In genomic region chr2:105674859-105675541, GRCh38 we compare ENCODE assay signal across 18 cellular contexts.
DNase-seq lines count a peak whose midpoint lies in the region; ATAC-seq and TF ChIP-seq lines count a peak whose summit lies in the region.
"Had no signal": no experiment of that assay in that cellular context is flagged by ENCODE, and none has a peak within 500 bp of the region (broad histone marks: within the 10 kb centered on the region; RNA-seq: fewer than 3 reads in every experiment).

No MANE protein-coding gene starts in this region.

- no peaks in the 10 kb centered on the region for H3K4me1 ChIP-seq in CD8-positive, alpha-beta T cell (ENCODE audit: insufficient read depth, low read length)
- H3K4me1 ChIP-seq in PC-9 (replicated peaks; ENCODE audit: insufficient read depth) = no peaks in the 10 kb centered on the region
- H3K4me1 ChIP-seq: lower lobe of right lung, right lobe of liver had no signal

- no peaks in the 10 kb centered on the region for H3K27me3 Mint-ChIP-seq in CD8-positive, alpha-beta T cell (ENCODE audit: low read depth)
- no peaks in the 10 kb centered on the region for H3K27me3 Mint-ChIP-seq in activated CD4-positive, alpha-beta T cell treated with anti-CD3 and anti-CD28 coated beads, Interleukin-2, amount 10 ng/mL, durations not matched to agents 7 days and 5 days

- DNase-seq in CD8-positive, alpha-beta T cell = no peak
- no peak for DNase-seq in activated CD4-positive, alpha-beta T cell treated with anti-CD3 and anti-CD28 coated beads, Interleukin-2, amount 10 ng/mL, durations not matched to agents 7 days and 5 days
- DNase-seq in fibroblast of pulmonary artery (ENCODE audit: low read depth) = peak; percentile 25
- peak; percentile 9 to 23 for DNase-seq in stimulated activated CD4-positive, alpha-beta T cell treated with anti-CD3 and anti-CD28 coated beads, Interleukin-2, amount 100 ng/mL, for 48 hours
- no peak for DNase-seq in ureter (ENCODE audit: low spot score)
- DNase-seq in PC-9 = no peak
- DNase-seq in glomerular visceral epithelial cell (ENCODE audit: extremely low spot score) = no peak
- DNase-seq: foreskin fibroblast, Karpas-422, lower lobe of right lung, NCI-H1417, NCI-H446 treated with DMSO at 0.1 percent for 48 hours, right lobe of liver, trophoblast cell had no signal

- POLR2A ChIA-PET in CD8-positive, alpha-beta T cell (lab: Charles Lee) = no interaction called here
- POLR2A ChIA-PET in activated CD4-positive, alpha-beta T cell treated with anti-CD3 and anti-CD28 coated beads, Interleukin-2, amount 10 ng/mL, durations not matched to agents 7 days and 5 days (lab: Charles Lee) = no interaction called here
- POLR2A ChIA-PET in PC-9 (lab: Charles Lee; ENCODE audit: unreplicated experiment) = interaction anchor here (0.6 kb wide), 1 partner anchor 1076 kb away, joined by 3 read pairs; no protein-coding TSS in a partner anchor

- no peaks in the 10 kb centered on the region for H3K27me3 ChIP-seq in CD8-positive, alpha-beta T cell (ENCODE audit: insufficient read depth, low read length)
- peaks cover 84% of the 10 kb centered on the region for H3K27me3 ChIP-seq in PC-9 (ENCODE audit: insufficient read depth, low read depth)
- H3K27me3 ChIP-seq: right lobe of liver had no signal

- no peaks in the 10 kb centered on the region for H3K9me2 ChIP-seq in PC-9 (ENCODE audit: insufficient read depth)

- no TSS peak for BruUV-seq in PC-9 (replicated peaks; lab: Mats Ljungman, UMichigan)

- no peaks in the 10 kb centered on the region for H3K9me3 ChIP-seq in CD8-positive, alpha-beta T cell (ENCODE audit: low read length)
- H3K9me3 ChIP-seq in PC-9 (ENCODE audit: insufficient read depth, low read depth) = no peaks in the 10 kb centered on the region
- H3K9me3 ChIP-seq: lower lobe of right lung, right lobe of liver had no signal

- no peak overlapping the region for H3K4me2 ChIP-seq in PC-9

- H3K79me2 ChIP-seq in PC-9 (ENCODE audit: low read depth) = no peaks in the 10 kb centered on the region

- H3F3A ChIP-seq in PC-9 (ENCODE audit: insufficient read depth, low read depth) = no peaks in the 10 kb centered on the region

- CTCF ChIA-PET in CD8-positive, alpha-beta T cell (lab: Charles Lee) = no interaction called here
- CTCF ChIA-PET in activated CD4-positive, alpha-beta T cell treated with anti-CD3 and anti-CD28 coated beads, Interleukin-2, amount 10 ng/mL, durations not matched to agents 7 days and 5 days (lab: Charles Lee) = no interaction called here
- CTCF ChIA-PET in PC-9 (lab: Charles Lee) = no interaction called here

- no peak overlapping the region for H2AFZ ChIP-seq in PC-9

- H3K27ac ChIP-seq in CD8-positive, alpha-beta T cell (ENCODE audit: low read depth, low read length) = no peak overlapping the region
- H3K27ac ChIP-seq in PC-9 = no peak overlapping the region
- H3K27ac ChIP-seq: lower lobe of right lung, right lobe of liver, VCaP had no signal

- TF ChIP-seq CTCF in CD8-positive, alpha-beta T cell (IDR thresholded peaks at IDR 0.05) = no peak
- TF ChIP-seq CTCF in fibroblast of pulmonary artery (IDR thresholded peaks at IDR 0.05; ENCODE audit: low read length, missing control alignments) (no peak), PC-9 (conservative IDR thresholded peaks at IDR 0.05) (no peak)

- no peaks in the 10 kb centered on the region for H3K9me3 Mint-ChIP-seq in CD8-positive, alpha-beta T cell
- H3K9me3 Mint-ChIP-seq in activated CD4-positive, alpha-beta T cell treated with anti-CD3 and anti-CD28 coated beads, Interleukin-2, amount 10 ng/mL, durations not matched to agents 7 days and 5 days = peaks cover 1% of the 10 kb centered on the region

- peaks cover 3% of the 10 kb centered on the region for H3K4me1 Mint-ChIP-seq in CD8-positive, alpha-beta T cell (ENCODE audit: low read depth)
- peaks cover 9% of the 10 kb centered on the region for H3K4me1 Mint-ChIP-seq in activated CD4-positive, alpha-beta T cell treated with anti-CD3 and anti-CD28 coated beads, Interleukin-2, amount 10 ng/mL, durations not matched to agents 7 days and 5 days
- H3K4me1 Mint-ChIP-seq: CD14-positive monocyte had no signal

- H3K36me3 Mint-ChIP-seq in CD8-positive, alpha-beta T cell = no peaks in the 10 kb centered on the region
- H3K36me3 Mint-ChIP-seq in activated CD4-positive, alpha-beta T cell treated with anti-CD3 and anti-CD28 coated beads, Interleukin-2, amount 10 ng/mL, durations not matched to agents 7 days and 5 days (ENCODE audit: low read depth) = no peaks in the 10 kb centered on the region
- H3K36me3 Mint-ChIP-seq: CD14-positive monocyte had no signal

- no peak for ATAC-seq in CD8-positive, alpha-beta T cell
- ATAC-seq in HG03521 (IDR thresholded peaks at IDR 0.05; ENCODE audit: unreplicated experiment) = no peak
- ATAC-seq: lower lobe of right lung, SK-N-SH treated with all-trans-retinoic acid at 6 μM for 48 hours had no signal

- H3K4me3 ChIP-seq in CD8-positive, alpha-beta T cell (ENCODE audit: low read depth, low read length) = no peak overlapping the region
- H3K4me3 ChIP-seq in fibroblast of pulmonary artery (replicated peaks; ENCODE audit: low read depth, low read length) (no peak overlapping the region), PC-9 (no peak overlapping the region)
- H3K4me3 ChIP-seq: lower lobe of right lung, right lobe of liver had no signal

- no peaks in the 10 kb centered on the region for H3K36me3 ChIP-seq in CD8-positive, alpha-beta T cell (ENCODE audit: insufficient read depth, low read length)
- no peaks in the 10 kb centered on the region for H3K36me3 ChIP-seq in PC-9 (ENCODE audit: low read depth)
- H3K36me3 ChIP-seq: lower lobe of right lung, right lobe of liver had no signal

- no peaks in the 10 kb centered on the region for H4K20me1 ChIP-seq in PC-9 (ENCODE audit: insufficient read depth)

- peak overlapping the region; percentile 8 for H3K27ac Mint-ChIP-seq in CD8-positive, alpha-beta T cell
- H3K27ac Mint-ChIP-seq in activated CD4-positive, alpha-beta T cell treated with anti-CD3 and anti-CD28 coated beads, Interleukin-2, amount 10 ng/mL, durations not matched to agents 7 days and 5 days = peak overlapping the region; percentile 19

- intact Hi-C loops in CD8-positive, alpha-beta T cell (cut with DNase I, micrococcal nuclease) = no loop called here
- intact Hi-C loops in PC-9 (cut with micrococcal nuclease; ENCODE audit: unreplicated experiment) = no loop called here

- H3K4me3 Mint-ChIP-seq in CD8-positive, alpha-beta T cell = no peak overlapping the region
- H3K4me3 Mint-ChIP-seq in activated CD4-positive, alpha-beta T cell treated with anti-CD3 and anti-CD28 coated beads, Interleukin-2, amount 10 ng/mL, durations not matched to agents 7 days and 5 days = no peak overlapping the region
- H3K4me3 Mint-ChIP-seq: CD14-positive monocyte had no signal

Comparison
In these comparisons a context has a peak if more than half of its experiments do, and no peak if none do; other contexts are left out.
1. DNase-seq: peak in fibroblast of pulmonary artery (single experiment) and stimulated activated CD4-positive, alpha-beta T cell treated with anti-CD3 and anti-CD28 coated beads, Interleukin-2, amount 100 ng/mL, for 48 hours (2 of 2); none in CD8-positive, alpha-beta T cell (0 of 7), activated CD4-positive, alpha-beta T cell treated with anti-CD3 and anti-CD28 coated beads, Interleukin-2, amount 10 ng/mL, durations not matched to agents 7 days and 5 days (single experiment), ureter (single experiment), PC-9 (0 of 2) and glomerular visceral epithelial cell (single experiment).